8 cellular contexts compared by ENCODE assay signal in the genomic region with DNA sequence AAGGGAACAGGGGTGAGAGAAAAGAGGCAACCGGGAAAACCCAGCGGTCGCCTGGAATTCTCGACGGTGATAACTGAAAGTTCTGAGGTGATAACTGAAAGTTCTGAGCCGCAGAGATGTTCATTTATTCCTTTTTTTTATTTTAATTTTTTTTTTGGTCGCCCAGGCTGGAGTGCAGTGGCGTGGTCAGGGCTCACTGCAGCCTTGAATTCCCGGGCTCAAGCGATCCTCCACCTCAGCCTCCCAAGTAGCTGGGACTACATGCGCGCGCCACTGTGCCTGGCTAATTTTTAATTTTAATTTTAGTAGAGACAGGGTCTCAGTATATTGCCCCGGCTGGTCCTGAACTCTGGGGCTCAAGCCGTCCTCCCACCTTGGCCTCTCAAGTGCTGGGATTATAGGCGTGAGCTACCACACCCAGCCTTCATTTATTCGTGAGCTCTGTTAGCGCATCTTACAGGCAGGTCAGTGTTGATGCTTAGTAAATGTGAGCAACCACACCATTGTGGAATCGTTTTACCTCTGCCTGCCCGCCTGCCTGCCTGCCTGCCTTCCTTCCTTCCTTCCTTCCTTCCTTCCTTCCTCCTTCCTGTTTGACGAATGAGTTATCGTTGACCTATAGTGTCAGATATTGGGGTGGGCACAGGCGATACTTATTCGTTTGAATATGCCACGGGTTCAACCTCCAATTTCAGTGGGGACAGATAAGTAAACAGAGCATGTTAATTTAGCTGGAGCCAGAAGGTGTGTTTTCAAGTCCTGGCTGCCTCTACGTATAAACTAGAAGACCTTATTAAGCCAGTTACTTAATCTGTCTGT. TPM values are rescaled to one million over a fixed set of nuclear protein-coding genes. Genes with fewer than 3 reads are reported as not detected.
DNase-seq lines count a peak whose midpoint lies in the region; ATAC-seq and TF ChIP-seq lines count a peak whose summit lies in the region.

No MANE protein-coding gene starts in this region.

- H3K36me3 ChIP-seq in HUES6 (ENCODE audit: control insufficient read depth, insufficient read depth, low read length) (peaks cover 13% of the 10 kb centered on the region; the same call in 1 of the 2 replicates), ascending aorta (no peaks in the 10 kb centered on the region), thyroid gland (no peaks in the 10 kb centered on the region)

- TF ChIP-seq CTCF in ascending aorta (IDR thresholded peaks at IDR 0.05): no peak
- TF ChIP-seq CTCF in thyroid gland (IDR thresholded peaks at IDR 0.05): no peak

- TF ChIP-seq POLR2A in thyroid gland (IDR thresholded peaks at IDR 0.05): no peak

- WGBS in thyroid gland, 2 donors: 38 to 43% methylated on average over 26 of the region's 26 CpGs

- no peak for DNase-seq in Right ventricle myocardium inferior (ENCODE audit: missing footprints)
- no peak for DNase-seq in cardiac septum (ENCODE audit: low spot score)
- DNase-seq in ascending aorta (ENCODE audit: low spot score in 2 of 2): no peak
- peak in 1 of 2 donors; percentile 43 for DNase-seq in left colon
- DNase-seq in thyroid gland: peak in 1 of 2 donors; percentile 28
- DNase-seq in COLO668 (lab: John Stamatoyannopoulos, UW; ENCODE audit: unreplicated experiment): no peak
- no peak for DNase-seq in HPDE6-E6E7 (ENCODE audit: extremely low spot score)

- no peak overlapping the region for H3K9ac ChIP-seq in HUES6 (ENCODE audit: low read length)

- peak overlapping the region; percentile 55 for H3K4me3 ChIP-seq in HUES6 (ENCODE audit: low read depth, low read length)
- peak overlapping the region; percentile 72 to 86 for H3K4me3 ChIP-seq in ascending aorta
- H3K4me3 ChIP-seq in thyroid gland (replicated peaks in 1 of 3): peak overlapping the region; percentile 21 to 65 (median 55)

- H3K4me1 ChIP-seq in HUES6 (ENCODE audit: control insufficient read depth, insufficient read depth, low read length) (no peaks in the 10 kb centered on the region; the same call in 1 of the 2 replicates), ascending aorta (peaks cover 3 to 20% of the 10 kb centered on the region in 2 donors), thyroid gland (peaks cover 0 to 3% of the 10 kb centered on the region in 2 donors)

- intact Hi-C loops in Right ventricle myocardium inferior (cut with DNase I) (no loop called here), cardiac septum (cut with DNase I) (no loop called here), ascending aorta (cut with DNase I) (loop anchor here (2.0 to 5.0 kb wide), 5 partner anchors 60 to 334 kb away; partner anchors contain the start of genes ROCK2 and SLC66A3), left colon (cut with DNase I, micrococcal nuclease) (no loop called here), thyroid gland (cut with DNase I) (no loop called here)

- no peak overlapping the region for H3K27ac ChIP-seq in HUES6 (ENCODE audit: low read depth, low read length)
- H3K27ac ChIP-seq in ascending aorta: peak overlapping the region; percentile 84 to 93
- H3K27ac ChIP-seq in thyroid gland: peak overlapping the region in 2 of 3 donors; percentile 67 to 84

- ATAC-seq in Right ventricle myocardium inferior: peak; percentile 29
- ATAC-seq in left colon: peak; percentile 41

- H3K9me3 ChIP-seq in HUES6 (ENCODE audit: control insufficient read depth, insufficient read depth, low read depth, low read length) (no peaks in the 10 kb centered on the region), ascending aorta (no peaks in the 10 kb centered on the region), thyroid gland (no peaks in the 10 kb centered on the region)

- H3K27me3 ChIP-seq in HUES6 (ENCODE audit: control insufficient read depth, insufficient read depth, low read length) (no peaks in the 10 kb centered on the region; the same call in 1 of the 2 replicates), ascending aorta (no peaks in the 10 kb centered on the region), thyroid gland (no peaks in the 10 kb centered on the region)

RNA-seq across cellular contexts. Expression of gene E2F6, which starts 0.6 kb away (rescaled TPM):
- total RNA-seq in Right ventricle myocardium inferior: 12.5 TPM
- total RNA-seq in cardiac septum: 18.7 TPM
- 1.9 TPM for total RNA-seq in ascending aorta
- 1 to 10 TPM; 5.2 to 6.5 TPM for total RNA-seq in left colon
- 10 to 100 TPM; 15.7 to 26.2 (median 21.2) TPM for total RNA-seq in thyroid gland
